ENCODE assay signal across 22 cellular contexts in the genomic region with DNA sequence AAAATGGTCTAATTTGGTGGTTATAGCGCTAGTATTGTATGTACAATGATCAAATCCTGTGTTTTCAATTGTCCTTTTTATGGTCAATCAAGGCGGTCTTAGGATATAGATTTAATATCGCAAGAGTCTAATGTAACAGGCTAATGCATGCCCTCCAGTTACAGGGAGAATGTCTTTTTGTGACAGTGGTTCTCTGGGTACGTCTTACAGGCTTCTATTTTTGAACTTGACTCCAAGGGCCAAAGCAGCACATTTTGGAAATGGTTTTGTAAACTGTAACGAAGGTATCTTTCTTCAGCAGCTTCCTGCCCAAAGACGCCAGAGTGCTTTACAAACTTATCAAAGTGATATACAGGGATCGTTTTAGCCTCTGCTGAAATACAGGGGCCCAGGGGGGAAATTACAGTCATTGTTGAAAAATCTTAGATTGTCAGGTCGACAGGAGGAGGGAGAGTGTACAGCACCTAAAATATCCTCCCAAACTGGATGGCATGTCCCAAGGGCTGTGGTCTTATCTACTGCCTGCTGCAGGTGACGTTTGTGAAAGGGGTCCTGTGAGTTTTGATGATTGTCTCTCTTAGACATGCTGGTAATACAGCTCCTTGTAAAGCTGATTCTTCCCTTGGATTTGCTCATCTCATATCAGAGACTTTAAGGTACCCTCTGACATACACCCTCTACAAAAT.
DNase-seq lines count a peak whose midpoint lies in the region; ATAC-seq, FAIRE-seq and TF ChIP-seq lines count a peak whose summit lies in the region.
"Had no signal": no experiment of that assay in that cellular context is flagged by ENCODE, and none has a peak within 500 bp of the region (broad histone marks: within the 10 kb centered on the region; RNA-seq: fewer than 3 reads in every experiment).

No MANE protein-coding gene starts in this region.

- WGBS in right cardiac atrium, result 61% methylated on average over 9 of the region's 9 CpGs

- H3K4me1 ChIP-seq in right atrium auricular region (no peaks in the 10 kb centered on the region), cardiac muscle cell (ENCODE audit: low read depth) (peaks cover 12% of the 10 kb centered on the region), right cardiac atrium (ENCODE audit: control insufficient read depth, insufficient read depth, low read length) (no peaks in the 10 kb centered on the region)
- H3K4me1 ChIP-seq: A549; BLaER1 treated with 17β-estradiol and CSF1 and Interleukin-3, amounts not matched to agents 10 nM and 100 nM; Caco-2 had no signal

- intact Hi-C loops in Right ventricle myocardium inferior (cut with DNase I), result no loop called here
- intact Hi-C loops in right cardiac atrium (cut with DNase I), result no loop called here
- intact Hi-C loops in left ventricle myocardium superior (cut with micrococcal nuclease), result no loop called here

- DNase-seq in Right ventricle myocardium inferior (ENCODE audit: missing footprints), result no peak
- no peak for DNase-seq in right atrium auricular region (ENCODE audit: low spot score)
- DNase-seq in cardiac muscle cell (ENCODE audit: low read depth in 1 of 2, low spot score in 1 of 2), result no peak
- DNase-seq in right cardiac atrium, result no peak
- DNase-seq in HTR-8/SVneo (ENCODE audit: insufficient read length, low spot score), result no peak
- DNase-seq in left ventricle myocardium superior, result no peak
- DNase-seq: AML-193; Caco-2; Calu3; CD4-positive, alpha-beta T cell; CD8-positive, alpha-beta T cell; DMS79 treated with DMSO at 0.1 percent for 48 hours; GF-D8 had no signal

- H3K27ac ChIP-seq in right atrium auricular region (no peak overlapping the region), cardiac muscle cell (peak overlapping the region; percentile 43), right cardiac atrium (ENCODE audit: low read length) (no peak overlapping the region)
- H3K27ac ChIP-seq: 22Rv1; A549; BLaER1 treated with 17β-estradiol and CSF1 and Interleukin-3, amounts not matched to agents 10 nM and 100 nM; C4-2B had no signal

- no peaks in the 10 kb centered on the region for H3K36me3 ChIP-seq in right atrium auricular region
- H3K36me3 ChIP-seq in cardiac muscle cell, result no peaks in the 10 kb centered on the region
- H3K36me3 ChIP-seq: BLaER1 treated with 17β-estradiol and CSF1 and Interleukin-3, amounts not matched to agents 10 nM and 100 nM had no signal

- ATAC-seq in Right ventricle myocardium inferior, result peak; percentile 34
- no peak for ATAC-seq in right cardiac atrium
- peak; percentile 72 for ATAC-seq in left ventricle myocardium superior
- no peak for ATAC-seq in HG03097 (IDR thresholded peaks at IDR 0.05; ENCODE audit: low FRiP score, unreplicated experiment)
- ATAC-seq: A549; CD8-positive, alpha-beta T cell had no signal

- no peak for TF ChIP-seq CTCF in right atrium auricular region (IDR thresholded peaks at IDR 0.05)
- TF ChIP-seq CTCF in cardiac muscle cell (IDR thresholded peaks at IDR 0.05; ENCODE audit: low read depth, low read length), result no peak

- peak; percentile 38 for FAIRE-seq in HTR-8/SVneo (lab: Jason Lieb, UNC)
- FAIRE-seq: A549, D721Med, G401.6, GM12891, GM19239 had no signal

- H3K27me3 ChIP-seq in right atrium auricular region (no peaks in the 10 kb centered on the region), cardiac muscle cell (no peaks in the 10 kb centered on the region), right cardiac atrium (ENCODE audit: control insufficient read depth, insufficient read depth) (no peaks in the 10 kb centered on the region)

- H3K4me3 ChIP-seq in right atrium auricular region (no peak overlapping the region), cardiac muscle cell (no peak overlapping the region), right cardiac atrium (ENCODE audit: low read length) (no peak overlapping the region)
- H3K4me3 ChIP-seq: A549; BLaER1 treated with 17β-estradiol and CSF1 and Interleukin-3, amounts not matched to agents 10 nM and 100 nM had no signal

- no peaks in the 10 kb centered on the region for H3K9me3 ChIP-seq in right atrium auricular region
- H3K9me3 ChIP-seq in cardiac muscle cell (ENCODE audit: low read depth), result no peaks in the 10 kb centered on the region
- H3K9me3 ChIP-seq in right cardiac atrium (ENCODE audit: control insufficient read depth, low read length), result no peaks in the 10 kb centered on the region
- H3K9me3 ChIP-seq: A549, Caco-2 had no signal

Comparison
In these comparisons a context has a peak if more than half of its experiments do, and no peak if none do; other contexts are left out.
1. ATAC-seq: peak in Right ventricle myocardium inferior (single experiment) and left ventricle myocardium superior (single experiment); none in right cardiac atrium (0 of 2) and HG03097 (single experiment).